Comparison of ENCODE assay signal across 25 cellular contexts in the genomic region with DNA sequence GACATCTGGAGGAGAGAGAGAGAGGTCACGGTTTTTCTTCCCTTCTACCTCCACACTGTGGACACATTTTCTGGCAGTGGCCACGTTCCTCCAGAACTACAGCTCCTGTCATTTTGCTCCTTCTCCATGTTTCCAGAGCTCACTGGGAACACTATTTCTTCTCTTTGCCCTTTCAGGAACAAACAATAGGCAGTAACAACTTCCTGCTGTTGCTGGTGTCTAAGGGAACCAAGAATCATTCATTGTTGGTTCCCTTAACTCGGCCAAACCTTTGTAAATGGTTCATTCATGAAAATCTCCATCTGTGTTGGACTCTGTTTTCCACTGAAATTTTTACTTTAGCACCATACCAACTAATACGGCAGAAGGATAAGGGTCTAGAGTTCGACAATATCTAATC.
"Had no signal": no experiment of that assay in that cellular context is flagged by ENCODE, and none has a peak within 500 bp of the region (broad histone marks: within the 10 kb centered on the region; RNA-seq: fewer than 3 reads in every experiment).

No MANE protein-coding gene starts in this region.

- ATAC-seq: activated naive CD4-positive, alpha-beta T cell treated with anti-CD3 and anti-CD28 coated beads, Interleukin-2, amount 50 U/mL, for 72 hours; activated naive CD8-positive, alpha-beta T cell treated with anti-CD3 and anti-CD28 coated beads, Interleukin-2, amount 50 U/mL, for 24 hours; activated T-cell treated with anti-CD3 and anti-CD28 coated beads, Interleukin-2, amount 50 U/mL, for 4 hours; SK-N-SH treated with all-trans-retinoic acid at 6 μM for 48 hours had no signal

- H3K36me3 Mint-ChIP-seq: activated CD4-positive, alpha-beta memory T cell treated with anti-CD3 and anti-CD28 coated beads for 36 hours; activated naive CD4-positive, alpha-beta T cell treated with anti-CD3 and anti-CD28 coated beads, Interleukin-2, amount 50 U/mL, for 72 hours; brain had no signal

- DNase-seq: activated CD4-positive, alpha-beta memory T cell treated with anti-CD3 and anti-CD28 coated beads for 36 hours; activated CD4-positive, alpha-beta T cell treated with anti-CD3 and anti-CD28 coated beads, Interleukin-2, amount 10 ng/mL, durations not matched to agents 7 days and 5 days; activated CD4-positive, CD25-positive, alpha-beta regulatory T cell; activated CD8-positive, alpha-beta memory T cell treated with anti-CD3 and anti-CD28 coated beads for 24 hours; activated effector memory CD4-positive, alpha-beta T cell treated with anti-CD3 and anti-CD28 coated beads, Interleukin-2, amount 50 U/mL, for 16 hours; activated naive CD4-positive, alpha-beta T cell treated with Interleukin-2 at 50 U/mL for 16 hours; activated naive CD8-positive, alpha-beta T cell treated with anti-CD3 and anti-CD28 coated beads, Interleukin-2, amount 50 U/mL, for 24 hours; activated T-cell treated with anti-CD3 and anti-CD28 coated beads, Interleukin-2, amount 50 U/mL, for 4 hours; amniotic stem cell; MG63; NCI-H1105; NCI-H1436; NCI-H1694 treated with DMSO at 0.1 percent for 48 hours; NCI-H2029 treated with DMSO at 0.1 percent for 48 hours; NCI-H345; NCI-H510A; NCI-H69; Peyer's patch; Right ventricle myocardium superior; SJCRH30; T-helper 2 cell; T1000 had no signal

- H3K27ac Mint-ChIP-seq: activated CD4-positive, alpha-beta memory T cell treated with anti-CD3 and anti-CD28 coated beads for 36 hours; activated CD4-positive, alpha-beta T cell treated with anti-CD3 and anti-CD28 coated beads, Interleukin-2, amount 10 ng/mL, durations not matched to agents 7 days and 5 days; activated naive CD4-positive, alpha-beta T cell treated with anti-CD3 and anti-CD28 coated beads, Interleukin-2, amount 50 U/mL, for 72 hours; activated naive CD8-positive, alpha-beta T cell treated with anti-CD3 and anti-CD28 coated beads, Interleukin-2, amount 50 U/mL, for 24 hours; brain had no signal

- H3K4me1 Mint-ChIP-seq: activated CD4-positive, alpha-beta T cell treated with anti-CD3 and anti-CD28 coated beads, Interleukin-2, amount 10 ng/mL, durations not matched to agents 7 days and 5 days; activated naive CD8-positive, alpha-beta T cell treated with anti-CD3 and anti-CD28 coated beads, Interleukin-2, amount 50 U/mL, for 24 hours; brain had no signal

- H3K27me3 Mint-ChIP-seq: activated CD4-positive, alpha-beta memory T cell treated with anti-CD3 and anti-CD28 coated beads for 36 hours; activated CD4-positive, alpha-beta T cell treated with anti-CD3 and anti-CD28 coated beads, Interleukin-2, amount 10 ng/mL, durations not matched to agents 7 days and 5 days had no signal

- H3K9me3 Mint-ChIP-seq: activated CD4-positive, alpha-beta memory T cell treated with anti-CD3 and anti-CD28 coated beads for 36 hours; activated CD4-positive, alpha-beta T cell treated with anti-CD3 and anti-CD28 coated beads, Interleukin-2, amount 10 ng/mL, durations not matched to agents 7 days and 5 days; activated naive CD4-positive, alpha-beta T cell treated with anti-CD3 and anti-CD28 coated beads, Interleukin-2, amount 50 U/mL, for 72 hours; activated naive CD8-positive, alpha-beta T cell treated with anti-CD3 and anti-CD28 coated beads, Interleukin-2, amount 50 U/mL, for 24 hours; activated T-cell treated with anti-CD3 and anti-CD28 coated beads, Interleukin-2, amount 50 U/mL, for 4 hours; brain had no signal

- H3K4me3 Mint-ChIP-seq: activated CD4-positive, alpha-beta memory T cell treated with anti-CD3 and anti-CD28 coated beads for 36 hours; activated CD4-positive, alpha-beta T cell treated with anti-CD3 and anti-CD28 coated beads, Interleukin-2, amount 10 ng/mL, durations not matched to agents 7 days and 5 days; activated naive CD8-positive, alpha-beta T cell treated with anti-CD3 and anti-CD28 coated beads, Interleukin-2, amount 50 U/mL, for 24 hours; activated T-cell treated with anti-CD3 and anti-CD28 coated beads, Interleukin-2, amount 50 U/mL, for 4 hours; brain had no signal
